ENCODE assay signal across 9 cellular contexts in the genomic region with DNA sequence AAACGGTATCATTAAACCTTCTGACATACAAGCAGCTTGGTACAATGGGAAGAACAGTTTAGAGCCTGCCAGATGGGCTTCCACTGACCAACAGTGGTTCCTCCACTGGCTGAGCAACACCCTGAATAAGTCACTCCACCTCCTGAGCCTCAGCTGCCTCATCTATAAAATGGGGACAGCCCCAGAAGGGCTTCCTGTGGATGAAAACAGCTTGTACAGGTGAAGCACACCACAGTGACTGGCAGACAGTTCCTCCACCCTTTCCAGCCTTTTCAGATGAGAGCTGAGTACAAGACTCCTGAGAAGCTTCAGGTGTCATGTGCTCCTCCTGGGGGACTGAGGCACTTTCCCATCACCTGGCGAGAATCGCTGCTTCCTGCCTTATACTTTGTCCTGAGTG. TPM values are rescaled to one million over a fixed set of nuclear protein-coding genes. Genes with fewer than 3 reads are reported as not detected.
A peak's percentile ranks its signal among the peaks of the same experiment; 100 is the strongest.
DNase-seq lines count a peak whose midpoint lies in the region; TF ChIP-seq lines count a peak whose summit lies in the region.
"Had no signal": no experiment of that assay in that cellular context is flagged by ENCODE, and none has a peak within 500 bp of the region (broad histone marks: within the 10 kb centered on the region; RNA-seq: fewer than 3 reads in every experiment).

No MANE protein-coding gene starts in this region.

- H4K20me1 ChIP-seq in OCI-LY1 (ENCODE audit: insufficient read depth, low read length), result no peaks in the 10 kb centered on the region

- peaks cover 74 to 84% (median 81%) of the 10 kb centered on the region in 3 donors for H3K4me1 Mint-ChIP-seq in CD8-positive, alpha-beta memory T cell

- no peaks in the 10 kb centered on the region for H3K9me3 Mint-ChIP-seq in CD8-positive, alpha-beta memory T cell

- TF ChIP-seq CTCF in OCI-LY1 (IDR thresholded peaks at IDR 0.05; ENCODE audit: low read length), result no peak
- TF ChIP-seq CTCF in ovary (IDR thresholded peaks at IDR 0.05), result no peak

- H3K9ac ChIP-seq in OCI-LY1 (ENCODE audit: low read length) (peak overlapping the region; percentile 96; the same call in 1 of the 2 replicates), duodenal mucosa (ENCODE audit: low read depth in 1 of 2, low read length in 2 of 2) (peak overlapping the region; percentile 99)

- H3K27ac Mint-ChIP-seq in CD8-positive, alpha-beta memory T cell, result peak overlapping the region; percentile 85 to 98 (median 96)

- TF ChIP-seq EP300 in ovary (IDR thresholded peaks at IDR 0.05), result no peak

- no peaks in the 10 kb centered on the region for H3K9me2 ChIP-seq in OCI-LY1 (ENCODE audit: low read depth, low read length)

- no peak overlapping the region for H3K27ac ChIP-seq in CD8-positive, alpha-beta memory T cell (ENCODE audit: low read depth, low read length)
- H3K27ac ChIP-seq in OCI-LY1 (ENCODE audit: low read depth, low read length, poor library complexity, severe bottlenecking) (peak overlapping the region; percentile 28), duodenal mucosa (ENCODE audit: low read depth, low read length) (no peak overlapping the region), ovary (no peak overlapping the region)

- CTCF ChIA-PET in CD8-positive, alpha-beta memory T cell (lab: Charles Lee), result interaction anchor here (0.9 to 10.5 kb wide), 6 partner anchors 15 to 114 kb away, joined by 3 to 93 read pairs (median 4); a partner anchor contains a TSS

- H3K36me3 ChIP-seq in CD8-positive, alpha-beta memory T cell (ENCODE audit: insufficient read depth, low read length), result peaks cover 8% of the 10 kb centered on the region
- H3K36me3 ChIP-seq in OCI-LY1 (ENCODE audit: insufficient read depth, low read length) (peaks cover 21% of the 10 kb centered on the region; the same call in 1 of the 2 replicates), duodenal mucosa (ENCODE audit: control insufficient read depth in 1 of 2, insufficient read depth in 2 of 2, low read length in 2 of 2) (peaks cover 21 to 27% of the 10 kb centered on the region in 2 donors), ovary (no peaks in the 10 kb centered on the region)

- in situ Hi-C loops in ACHN (cut with HindIII; ENCODE audit: low pct_ligation_motif_present, low pct_unique_long_range_greater_than_20kb, low sequenced_read_pairs), result no loop called here

- WGBS in ovary, 3 donors, result 49 to 50% (median 50%) methylated on average over 3 of the region's 3 CpGs

- H2AFZ ChIP-seq in OCI-LY1 (ENCODE audit: low read length), result no peak overlapping the region

- TF ChIP-seq POLR2A in ovary (IDR thresholded peaks at IDR 0.05), result no peak

- H3K4me2 ChIP-seq in OCI-LY1 (ENCODE audit: low read length), result peak overlapping the region; percentile 100

- H3K79me2 ChIP-seq in OCI-LY1 (ENCODE audit: insufficient read depth, low read length), result peaks cover 57% of the 10 kb centered on the region

- peak in 1 of 5 donors; percentile 26 for DNase-seq in CD8-positive, alpha-beta memory T cell
- DNase-seq in ovary (no peak), AG08396 (ENCODE audit: low spot score) (no peak), ACHN (no peak), SW 1271 (lab: John Stamatoyannopoulos, UW) (no peak), NCI-H510A treated with DMSO at 0.1 percent for 48 hours (lab: John Stamatoyannopoulos, UW) (no peak)
- DNase-seq: NCI-H1092 treated with DMSO at 0.1 percent for 48 hours had no signal

- no peaks in the 10 kb centered on the region for H3K9me3 ChIP-seq in CD8-positive, alpha-beta memory T cell (ENCODE audit: low read length)
- H3K9me3 ChIP-seq in OCI-LY1 (ENCODE audit: low read length) (no peaks in the 10 kb centered on the region), duodenal mucosa (ENCODE audit: control insufficient read depth in 1 of 2, low read length in 2 of 2) (no peaks in the 10 kb centered on the region), ovary (no peaks in the 10 kb centered on the region)

- H3K27me3 ChIP-seq in CD8-positive, alpha-beta memory T cell (ENCODE audit: insufficient read depth, low read length, poor library complexity, severe bottlenecking), result no peaks in the 10 kb centered on the region
- H3K27me3 ChIP-seq in OCI-LY1 (ENCODE audit: insufficient read depth, low read length) (no peaks in the 10 kb centered on the region), duodenal mucosa (ENCODE audit: control insufficient read depth in 1 of 2, insufficient read depth in 2 of 2, low read length in 2 of 2) (no peaks in the 10 kb centered on the region), ovary (no peaks in the 10 kb centered on the region)

- peak overlapping the region; percentile 92 to 99 (median 94) for H3K4me3 Mint-ChIP-seq in CD8-positive, alpha-beta memory T cell

- intact Hi-C loops in ovary (cut with DNase I), result loop anchor here in 3 of 4 donors (10.0 kb wide), 3 partner anchors 48 to 162 kb away; partner anchors contain the start of gene NBL1 (in 1 of the 3)

- H3K4me3 ChIP-seq in CD8-positive, alpha-beta memory T cell (ENCODE audit: low read length), result peak overlapping the region; percentile 64
- peak overlapping the region; percentile 99 for H3K4me3 ChIP-seq in OCI-LY1 (ENCODE audit: low read depth, low read length, poor library complexity, severe bottlenecking)
- peak overlapping the region; percentile 93 to 96 for H3K4me3 ChIP-seq in duodenal mucosa (ENCODE audit: low read depth in 1 of 2, low read length in 2 of 2)
- peak overlapping the region; percentile 98 for H3K4me3 ChIP-seq in ovary

- no peaks in the 10 kb centered on the region for H3F3A ChIP-seq in OCI-LY1 (ENCODE audit: insufficient read depth, low read length)

- POLR2A ChIA-PET in CD8-positive, alpha-beta memory T cell (lab: Charles Lee), result interaction anchor here (0.8 to 1.5 kb wide), 6 partner anchors 11 to 114 kb away, joined by 3 to 5 read pairs (median 5); a partner anchor contains a TSS

- peaks cover 0 to 5% of the 10 kb centered on the region in 2 donors for H3K27me3 Mint-ChIP-seq in CD8-positive, alpha-beta memory T cell

- peaks cover 0 to 44% (median 10%) of the 10 kb centered on the region in 3 donors for H3K36me3 Mint-ChIP-seq in CD8-positive, alpha-beta memory T cell

- H3K4me1 ChIP-seq in CD8-positive, alpha-beta memory T cell (ENCODE audit: insufficient read depth, low read length), result peaks cover 79% of the 10 kb centered on the region
- H3K4me1 ChIP-seq in OCI-LY1 (ENCODE audit: insufficient read depth, low read length, severe bottlenecking), result peaks cover 59% of the 10 kb centered on the region
- H3K4me1 ChIP-seq in duodenal mucosa (ENCODE audit: control insufficient read depth in 1 of 2, insufficient read depth in 2 of 2, low read length in 2 of 2), result peaks cover 68 to 77% of the 10 kb centered on the region in 2 donors
- peaks cover 38% of the 10 kb centered on the region for H3K4me1 ChIP-seq in ovary (ENCODE audit: insufficient read depth)

RNA-seq across cellular contexts. Expression of gene CAPZB, which starts 2.1 kb away (rescaled TPM):
- total RNA-seq in CD8-positive, alpha-beta memory T cell, result 100 to 1,000 TPM; 284 to 289 TPM
- polyA plus RNA-seq in CD8-positive, alpha-beta memory T cell, result 540 TPM
- total RNA-seq in ovary, result 100 to 1,000 TPM in 5 of 7 donors, 10 to 100 TPM in 2; 85.0 to 347 (median 258) TPM
- 100 to 1,000 TPM; 253 to 391 TPM for polyA plus RNA-seq in ovary
